8 cellular contexts compared by ENCODE assay signal in the genomic region with DNA sequence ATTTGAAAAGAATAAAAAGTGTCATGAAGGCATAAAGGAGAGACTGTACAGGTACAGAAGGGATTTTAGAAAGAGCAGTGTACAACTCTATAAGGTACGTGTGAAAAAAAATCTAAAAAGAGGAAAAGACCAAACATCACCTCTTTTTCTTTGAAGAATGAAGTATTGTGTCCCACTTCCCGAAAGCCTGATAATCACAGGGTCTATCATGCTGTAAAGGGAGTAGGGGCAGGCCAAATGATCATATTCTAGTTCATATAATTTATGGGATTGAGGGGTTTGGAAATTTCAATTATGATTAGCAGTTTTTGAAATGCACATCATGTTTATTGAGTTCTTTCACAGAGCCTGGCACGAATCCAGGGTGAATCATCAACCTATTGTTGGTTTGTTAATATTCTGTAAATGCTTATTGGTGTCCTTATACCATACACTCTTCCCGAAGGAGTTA. TPM values are rescaled to one million over a fixed set of nuclear protein-coding genes. Genes with fewer than 3 reads are reported as not detected.
DNase-seq lines count a peak whose midpoint lies in the region; FAIRE-seq and TF ChIP-seq lines count a peak whose summit lies in the region.

No MANE protein-coding gene starts in this region.

- peak overlapping the region; percentile 76 to 94 for H3K9ac ChIP-seq in mucosa of rectum (ENCODE audit: low read depth in 1 of 2, low read length in 2 of 2)

- H3K27ac ChIP-seq in mucosa of rectum (ENCODE audit: low read depth in 2 of 2, low read length in 2 of 2), result peak overlapping the region; percentile 84 to 93
- peak overlapping the region; percentile 97 to 98 for H3K27ac ChIP-seq in uterus

- DNase-seq in AG20443 (ENCODE audit: low spot score) (peak; percentile 20), H54 (ENCODE audit: insufficient read length, low spot score) (no peak), RPMI7951 (ENCODE audit: low read depth) (peak; percentile 71), dermis blood vessel endothelial cell (peak; percentile 94), uterus (peak; percentile 31 to 73), SK-N-DZ (ENCODE audit: low spot score) (no peak), D341Med (ENCODE audit: low spot score) (no peak)

- TF ChIP-seq CTCF in uterus (IDR thresholded peaks at IDR 0.05), result no peak

- H3K36me3 ChIP-seq in mucosa of rectum (ENCODE audit: control insufficient read depth in 2 of 2, insufficient read depth in 2 of 2, low read length in 2 of 2) (no peaks in the 10 kb centered on the region), uterus (no peaks in the 10 kb centered on the region)

- peak; percentile 20 for FAIRE-seq in H54 (lab: Jason Lieb, UNC)

- H3K4me3 ChIP-seq in mucosa of rectum (ENCODE audit: low read length in 2 of 2) (peak overlapping the region; percentile 79 to 80), uterus (peak overlapping the region; percentile 38 to 95)

- intact Hi-C loops in uterus (cut with DNase I; ENCODE audit: low total_unique reads), result no loop called here

- H3K9me3 ChIP-seq in mucosa of rectum (ENCODE audit: control insufficient read depth in 2 of 2, low read length in 2 of 2) (no peaks in the 10 kb centered on the region), uterus (no peaks in the 10 kb centered on the region)

- no peaks in the 10 kb centered on the region for H3K27me3 ChIP-seq in mucosa of rectum (ENCODE audit: control insufficient read depth in 2 of 2, insufficient read depth in 2 of 2, low read length in 2 of 2)
- H3K27me3 ChIP-seq in uterus, result no peaks in the 10 kb centered on the region

- H3K4me1 ChIP-seq in mucosa of rectum (ENCODE audit: control insufficient read depth in 2 of 2, insufficient read depth in 2 of 2, low read length in 2 of 2) (peaks cover 4 to 24% of the 10 kb centered on the region in 2 donors), uterus (no peaks in the 10 kb centered on the region)

- TF ChIP-seq POLR2A in H54 (IDR thresholded peaks at IDR 0.05; ENCODE audit: low read depth, low read length), result no peak
- no peak for TF ChIP-seq POLR2A in uterus (IDR thresholded peaks at IDR 0.05)

RNA-seq across cellular contexts. Expression of gene RERE, which starts 0.9 kb away (rescaled TPM):
- 7.4 and 10.3 TPM in 2 replicates for total RNA-seq in RPMI7951 (2014; rRNA removed; shearing (Covaris generic))
- total RNA-seq in dermis blood vessel endothelial cell (50.7 and 70.7 TPM in 2 replicates), uterus (1,000 to 10,000 TPM in 1 of 4 donors, 100 to 1,000 TPM in 2, 10 to 100 TPM in 1; 51.2 to 1,226 (median 253) TPM)
- 13.9 and 17.0 TPM in 2 replicates for polyA plus RNA-seq in SK-N-DZ (2014; cell fraction: cytosol; rRNA removed)
- 14.2 and 33.7 TPM in 2 replicates for polyA plus RNA-seq in SK-N-DZ (2014; cell fraction: nucleus; rRNA removed)

Comparison
In these comparisons a context has a peak if more than half of its experiments do, and no peak if none do; other contexts are left out.
1. DNase-seq: peak in AG20443 (single experiment), RPMI7951 (single experiment), dermis blood vessel endothelial cell (single experiment) and uterus (2 of 2); none in H54 (single experiment), SK-N-DZ (single experiment) and D341Med (single experiment).